16 cellular contexts compared by ENCODE assay signal in the genomic region with DNA sequence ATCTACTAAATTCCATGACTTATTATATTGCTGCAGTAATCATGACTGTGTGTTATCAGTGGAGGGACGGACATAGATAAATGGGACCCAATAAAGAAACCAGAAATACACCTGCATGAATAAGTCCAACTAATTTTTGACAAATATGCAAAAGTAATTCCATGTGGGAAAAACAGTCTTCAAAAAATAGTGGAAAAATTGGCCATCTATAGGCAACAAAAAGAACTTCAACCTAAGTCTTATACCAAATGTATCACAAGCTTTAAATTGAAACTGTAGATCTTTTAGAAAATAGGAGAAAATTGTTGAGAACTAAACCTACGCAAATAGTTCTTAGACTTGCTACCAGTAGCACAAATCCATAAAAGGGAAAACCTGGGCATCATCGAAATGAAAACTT.
A peak's percentile ranks its signal among the peaks of the same experiment; 100 is the strongest.
DNase-seq lines count a peak whose midpoint lies in the region; TF ChIP-seq lines count a peak whose summit lies in the region.
"Had no signal": no experiment of that assay in that cellular context is flagged by ENCODE, and none has a peak within 500 bp of the region (broad histone marks: within the 10 kb centered on the region; RNA-seq: fewer than 3 reads in every experiment).

No MANE protein-coding gene starts in this region.

- no peaks in the 10 kb centered on the region for H4K20me1 ChIP-seq in H9 (ENCODE audit: control insufficient read depth, insufficient read depth, insufficient read length)

- DNase-seq in H9: no peak
- no peak for DNase-seq in cardiac fibroblast (ENCODE audit: low read depth in 2 of 2)
- no peak for DNase-seq in fibroblast of the aortic adventitia (ENCODE audit: low read depth)
- DNase-seq in retinal pigment epithelial cell (ENCODE audit: low read depth): no peak
- DNase-seq in Ammon's horn (ENCODE audit: low spot score): no peak
- DNase-seq in NCI-H2171 (lab: John Stamatoyannopoulos, UW): no peak
- no peak for DNase-seq in cerebellar nuclear complex (lab: John Stamatoyannopoulos, UW)
- DNase-seq: C1 segment of cervical spinal cord, DMS79, KBM-7, NCI-H1105, NCI-H510A, NCI-H774, SHP77 treated with DMSO at 0.1 percent for 48 hours had no signal

- no peaks in the 10 kb centered on the region for H3K9me3 ChIP-seq in H9 (ENCODE audit: control insufficient read depth, low read depth, low read length)

- H3K4me1 Mint-ChIP-seq in H9: no peaks in the 10 kb centered on the region
- H3K4me1 Mint-ChIP-seq: GM23338 had no signal

- no peak overlapping the region for H3K23ac ChIP-seq in H9 (ENCODE audit: insufficient read length, low read depth, low read length)

- no peak overlapping the region for H2BK12ac ChIP-seq in H9 (ENCODE audit: insufficient read length, low read depth, low read length)

- no peak overlapping the region for H2BK5ac ChIP-seq in H9 (ENCODE audit: insufficient read length, low read length)

- H3K4ac ChIP-seq in H9 (ENCODE audit: low read depth, low read length): no peak overlapping the region

- no peak overlapping the region for H2BK20ac ChIP-seq in H9 (ENCODE audit: low read depth, low read length, poor library complexity, severe bottlenecking)

- H4K5ac ChIP-seq in H9 (ENCODE audit: insufficient read length, low read depth, low read length): no peak overlapping the region

- no peaks in the 10 kb centered on the region for H3K79me1 ChIP-seq in H9 (ENCODE audit: insufficient read depth, low read depth, low read length, poor library complexity, severe bottlenecking)

- no peak overlapping the region for H3K9ac ChIP-seq in H9 (ENCODE audit: extremely low read depth, insufficient read length, low read length)

- H2AFZ ChIP-seq in H9 (ENCODE audit: low read length): no peak overlapping the region
- H2AFZ ChIP-seq: GM23338 had no signal

- peaks cover 0 to 7% (median 0%) of the 10 kb centered on the region in 3 experiments; a peak in 3 of 7 replicates for H3K36me3 Mint-ChIP-seq in H9 (ENCODE audit: insufficient read depth in 1 of 3, low read depth in 3 of 3)

- H3K4me3 Mint-ChIP-seq in H9: no peak overlapping the region
- H3K4me3 Mint-ChIP-seq: GM23338 had no signal

- H2BK120ac ChIP-seq in H9 (ENCODE audit: low read depth, low read length, poor library complexity, severe bottlenecking): no peak overlapping the region

- no peaks in the 10 kb centered on the region for H3K79me2 ChIP-seq in H9 (ENCODE audit: insufficient read depth, low read length)

- H2BK15ac ChIP-seq in H9 (ENCODE audit: low read depth, low read length): no peak overlapping the region

- H3K4me3 ChIP-seq in cardiac fibroblast (replicated peaks in 1 of 2; ENCODE audit: low read depth in 2 of 2, low read length in 2 of 2) (no peak overlapping the region), fibroblast of the aortic adventitia (ENCODE audit: low read depth, low read length) (no peak overlapping the region), retinal pigment epithelial cell (ENCODE audit: low read length) (no peak overlapping the region)
- H3K4me3 ChIP-seq: A549, GM23338 had no signal

- H3K27me3 Mint-ChIP-seq in H9 (ENCODE audit: low read depth): no peaks in the 10 kb centered on the region; the same call in 1 of the 2 replicates

- H3K4me2 ChIP-seq in H9 (ENCODE audit: insufficient read depth, insufficient read length, low read length): no peak overlapping the region
- H3K4me2 ChIP-seq: A549, GM23338 had no signal

- H3K27ac ChIP-seq in H9 (ENCODE audit: insufficient read length, low read depth, low read length): no peak overlapping the region
- H3K27ac ChIP-seq: A549 had no signal

- no peaks in the 10 kb centered on the region for H3K27me3 ChIP-seq in H9 (ENCODE audit: insufficient read depth, low read length)

- H4K8ac ChIP-seq in H9 (replicated peaks; ENCODE audit: insufficient read length, low read depth, low read length): no peak overlapping the region

- no peak overlapping the region for H3K56ac ChIP-seq in H9 (ENCODE audit: insufficient read length, low read depth, low read length)

- H4K91ac ChIP-seq in H9 (ENCODE audit: insufficient read length, low read depth, low read length): no peak overlapping the region

- H2AK5ac ChIP-seq in H9 (ENCODE audit: insufficient read length, low read length): no peak overlapping the region

- no peaks in the 10 kb centered on the region for H3K4me1 ChIP-seq in H9 (ENCODE audit: insufficient read depth, low read length)

- H3K9me3 Mint-ChIP-seq in H9: peaks cover 10 to 19% of the 10 kb centered on the region in 2 experiments

- WGBS in H9 (ENCODE audit: extremely low coverage, insufficient read length, low lambda C conversion rate): no CpG with 5 or more reads among the region's 3 CpGs

- no peak overlapping the region for H3K18ac ChIP-seq in H9 (ENCODE audit: insufficient read length, low read depth, low read length)

- H3T11ph ChIP-seq in H9 (ENCODE audit: low read length): no peak overlapping the region

- no peaks in the 10 kb centered on the region for H3K23me2 ChIP-seq in H9 (ENCODE audit: insufficient read length, low read depth, low read length, poor library complexity, severe bottlenecking)

- H3K27ac Mint-ChIP-seq in H9: no peak overlapping the region
- H3K27ac Mint-ChIP-seq: GM23338 had no signal

- TF ChIP-seq CTCF in H9 (conservative IDR thresholded peaks at IDR 0.05) (peak; percentile 36; the same call in 1 of the 3 replicates), cardiac fibroblast (IDR thresholded peaks at IDR 0.05; ENCODE audit: low read depth, low read length) (peak; percentile 11), fibroblast of the aortic adventitia (IDR thresholded peaks at IDR 0.05; ENCODE audit: insufficient read depth, low read length) (peak; percentile 24), retinal pigment epithelial cell (conservative IDR thresholded peaks at IDR 0.05; ENCODE audit: low read depth, low read length) (peak; percentile 32)

- H3K14ac ChIP-seq in H9 (ENCODE audit: insufficient read depth, low read length): no peak overlapping the region
